Comparison of ENCODE assay signal across 8 cellular contexts in genomic region chr22:31616315-31616980, GRCh38. TPM values are rescaled to one million over a fixed set of nuclear protein-coding genes. Genes with fewer than 3 reads are reported as not detected.
DNase-seq lines count a peak whose midpoint lies in the region; ATAC-seq, FAIRE-seq and TF ChIP-seq lines count a peak whose summit lies in the region.

No MANE protein-coding gene starts in this region.

- ATAC-seq in activated CD4-positive, alpha-beta T cell treated with anti-CD3 and anti-CD28 coated beads for 36 hours: peak; percentile 80
- peak; percentile 65 for ATAC-seq in HG03354 (IDR thresholded peaks at IDR 0.05; ENCODE audit: poor library complexity, severe bottlenecking, unreplicated experiment)
- peak; percentile 81 for ATAC-seq in GM12878
- peak; percentile 97 to 98 for ATAC-seq in stimulated activated naive B cell treated with anti-CD40 and anti-IgM and Interleukin-4, amounts not matched to agents 10 μg/mL and 1 μg/mL and 100 μg/mL, for 72 hours (replicated peaks)
- no peak for ATAC-seq in HG02938 (IDR thresholded peaks at IDR 0.05; ENCODE audit: unreplicated experiment)

- whole genome bisulfite sequencing in GM12878 (ENCODE audit: insufficient coverage, insufficient replicate concordance, low lambda C conversion rate, missing lambda C conversion rate): 24% methylated on average over 9 of the region's 9 CpGs

- H3K27me3 Mint-ChIP-seq in activated CD4-positive, alpha-beta T cell treated with anti-CD3 and anti-CD28 coated beads for 36 hours: no peaks in the 10 kb centered on the region
- no peaks in the 10 kb centered on the region for H3K27me3 Mint-ChIP-seq in stimulated activated naive B cell treated with anti-CD40 and anti-IgM and Interleukin-4, amounts not matched to agents 10 μg/mL and 1 μg/mL and 100 μg/mL, for 72 hours

- H4K20me1 ChIP-seq in GM12878 (ENCODE audit: control insufficient read depth, insufficient read depth): no peaks in the 10 kb centered on the region

- peak overlapping the region; percentile 8; the same call in 1 of the 2 replicates for H3K4me2 ChIP-seq in GM12878 (ENCODE audit: control insufficient read depth, insufficient read depth)

- no peak for TF ChIP-seq CTCF in GM12878 (IDR thresholded peaks at IDR 0.05 in 2 of 3, conservative IDR thresholded peaks at IDR 0.05 in 1 of 3; ENCODE audit: control insufficient read depth in 2 of 3, extremely low read depth in 1 of 3, insufficient read depth in 1 of 3, low read depth in 3 of 3, low read length in 3 of 3)

- no peaks in the 10 kb centered on the region for H3K79me2 ChIP-seq in GM12878 (ENCODE audit: control insufficient read depth, insufficient read depth, low read length)

- H3K9me3 ChIP-seq in GM12878 (replicated peaks; ENCODE audit: control insufficient read depth, insufficient read depth, low read length): no peaks in the 10 kb centered on the region

- H3K36me3 ChIP-seq in GM12878 (ENCODE audit: control insufficient read depth in 2 of 2, insufficient read depth in 2 of 2, low read length in 1 of 2): peaks cover 20 to 47% of the 10 kb centered on the region in 2 experiments; a peak in 3 of 4 replicates

- intact Hi-C loops in activated CD4-positive, alpha-beta T cell treated with anti-CD3 and anti-CD28 coated beads for 36 hours (cut with DNase I, micrococcal nuclease): no loop called here
- intact Hi-C loops in GM12878 (cut with micrococcal nuclease; ENCODE audit: unreplicated experiment): no loop called here

- H3K9me3 Mint-ChIP-seq in activated CD4-positive, alpha-beta T cell treated with anti-CD3 and anti-CD28 coated beads for 36 hours (ENCODE audit: low read depth): no peaks in the 10 kb centered on the region
- no peaks in the 10 kb centered on the region for H3K9me3 Mint-ChIP-seq in stimulated activated naive B cell treated with anti-CD40 and anti-IgM and Interleukin-4, amounts not matched to agents 10 μg/mL and 1 μg/mL and 100 μg/mL, for 72 hours

- in situ Hi-C loops in GM12878 (cut with MboI): no loop called here

- H3K27me3 ChIP-seq in GM12878 (replicated peaks in 1 of 2; ENCODE audit: control insufficient read depth in 2 of 2, insufficient read depth in 2 of 2, low read length in 1 of 2): no peaks in the 10 kb centered on the region

- TF ChIP-seq POLR2A in GM12878 (IDR thresholded peaks at IDR 0.05; ENCODE audit: low read depth, low read length): peak; percentile 71

- peaks cover 26% of the 10 kb centered on the region for H3K4me1 Mint-ChIP-seq in activated CD4-positive, alpha-beta T cell treated with anti-CD3 and anti-CD28 coated beads for 36 hours
- peaks cover 35 to 43% of the 10 kb centered on the region in 2 donors for H3K4me1 Mint-ChIP-seq in stimulated activated naive B cell treated with anti-CD40 and anti-IgM and Interleukin-4, amounts not matched to agents 10 μg/mL and 1 μg/mL and 100 μg/mL, for 72 hours

- no TSS peak for BruUV-seq in GM12878 (replicated peaks; lab: Mats Ljungman, UMichigan)

- DNase-seq in activated CD4-positive, alpha-beta T cell treated with anti-CD3 and anti-CD28 coated beads for 36 hours: peak; percentile 74
- DNase-seq in activated CD4-positive, alpha-beta T cell treated with anti-CD3 and anti-CD28 coated beads for 1 hour: no peak
- DNase-seq in GM12878 (ENCODE audit: low read depth, low spot score): no peak
- DNase-seq in stimulated activated naive B cell treated with anti-CD40 and anti-IgM and Interleukin-4, amounts not matched to agents 10 μg/mL and 1 μg/mL and 100 μg/mL, for 72 hours: peak; percentile 79
- DNase-seq in central memory CD4-positive, alpha-beta T cell: no peak
- DNase-seq in inferior parietal cortex (ENCODE audit: extremely low spot score): no peak

- no peak for TF ChIP-seq RAD21 in GM12878 (IDR thresholded peaks at IDR 0.05; ENCODE audit: insufficient read depth, low read depth, low read length)

- CTCF ChIA-PET in activated CD4-positive, alpha-beta T cell treated with anti-CD3 and anti-CD28 coated beads for 36 hours (lab: Charles Lee): interaction anchor here (0.5 to 2.3 kb wide), 2 partner anchors 16 to 17 kb away, joined by 3 to 7 read pairs; no protein-coding TSS in a partner anchor
- CTCF ChIA-PET in GM12878 (lab: Yijun Ruan, JAX): interaction anchor here (0.6 to 1.5 kb wide), 6 partner anchors 14 to 180 kb away, joined by 4 to 7 read pairs (median 4); no protein-coding TSS in a partner anchor

- peak overlapping the region; percentile 86 for H3K27ac Mint-ChIP-seq in activated CD4-positive, alpha-beta T cell treated with anti-CD3 and anti-CD28 coated beads for 36 hours
- H3K27ac Mint-ChIP-seq in stimulated activated naive B cell treated with anti-CD40 and anti-IgM and Interleukin-4, amounts not matched to agents 10 μg/mL and 1 μg/mL and 100 μg/mL, for 72 hours: peak overlapping the region; percentile 71

- H2AFZ ChIP-seq in GM12878 (ENCODE audit: control insufficient read depth, low read depth, low read length): no peak overlapping the region

- H3K4me3 ChIP-seq in GM12878: no peak overlapping the region

- H3K4me1 ChIP-seq in GM12878 (ENCODE audit: control insufficient read depth, insufficient read depth, low read length): peaks cover 16% of the 10 kb centered on the region

- RAD21 ChIA-PET in GM12878 (lab: Charles Lee; ENCODE audit: unreplicated experiment): interaction anchor here (0.8 to 1.4 kb wide), 4 partner anchors 14 to 165 kb away, joined by 3 to 8 read pairs (median 3); no protein-coding TSS in a partner anchor

- no peak overlapping the region for H3K9ac ChIP-seq in GM12878 (ENCODE audit: control insufficient read depth, insufficient read depth, low read length)

- no peak for FAIRE-seq in GM12878 (lab: Jason Lieb, UNC)

- peaks cover 48% of the 10 kb centered on the region for H3K36me3 Mint-ChIP-seq in activated CD4-positive, alpha-beta T cell treated with anti-CD3 and anti-CD28 coated beads for 36 hours (ENCODE audit: low read depth)
- H3K36me3 Mint-ChIP-seq in stimulated activated naive B cell treated with anti-CD40 and anti-IgM and Interleukin-4, amounts not matched to agents 10 μg/mL and 1 μg/mL and 100 μg/mL, for 72 hours: peaks cover 44 to 74% of the 10 kb centered on the region in 2 donors

- H3K27ac ChIP-seq in GM12878 (ENCODE audit: control insufficient read depth, insufficient read depth): peak overlapping the region; percentile 55

- no peak for TF ChIP-seq EP300 in GM12878 (IDR thresholded peaks at IDR 0.05; ENCODE audit: borderline replicate concordance in 1 of 2, control insufficient read depth in 1 of 2, low read depth in 2 of 2, low read length in 2 of 2)

- POLR2A ChIA-PET in activated CD4-positive, alpha-beta T cell treated with anti-CD3 and anti-CD28 coated beads for 36 hours (lab: Charles Lee): interaction anchor here (0.9 to 1.9 kb wide), 3 partner anchors 13 to 60 kb away, joined by 3 to 9 read pairs (median 3); no protein-coding TSS in a partner anchor
- POLR2A ChIA-PET in GM12878 (lab: Charles Lee): interaction anchor here (0.5 kb wide), 1 partner anchor 332 kb away, joined by 3 read pairs; no protein-coding TSS in a partner anchor

- SMC1A ChIA-PET in GM12878 (lab: Charles Lee; ENCODE audit: uncharacterized antibody, unreplicated experiment): interaction anchor here (0.7 to 1.1 kb wide), 6 partner anchors 14 to 147 kb away, joined by 3 to 4 read pairs (median 3); partner anchors contain the start of gene PISD

- H3K4me3 Mint-ChIP-seq in activated CD4-positive, alpha-beta T cell treated with anti-CD3 and anti-CD28 coated beads for 36 hours: no peak overlapping the region
- H3K4me3 Mint-ChIP-seq in stimulated activated naive B cell treated with anti-CD40 and anti-IgM and Interleukin-4, amounts not matched to agents 10 μg/mL and 1 μg/mL and 100 μg/mL, for 72 hours: peak overlapping the region; percentile 20 to 44

TF ChIP-seq in GM12878, 131 proteins besides CTCF, POLR2A, EP300 and RAD21 (continues in another document):
- TF ChIP-seq BCL3 (IDR thresholded peaks at IDR 0.05; ENCODE audit: borderline replicate concordance, insufficient read depth, low read depth, low read length, poor library complexity, severe bottlenecking) (peak; percentile 60), RAD51 (IDR thresholded peaks at IDR 0.05) (no peak), TCF3 (IDR thresholded peaks at IDR 0.05; ENCODE audit: borderline replicate concordance, insufficient read depth, low read depth, low read length) (0 out of 2 replicates have a peak, but pooled peaks have one; percentile 49), TAF1 (IDR thresholded peaks at IDR 0.05; ENCODE audit: borderline replicate concordance, low read depth, low read length) (no peak), NR2F1 (conservative IDR thresholded peaks at IDR 0.05) (peak; percentile 81), RELA (IDR thresholded peaks at IDR 0.05; ENCODE audit: borderline replicate concordance, partially characterized antibody) (peak; percentile 41), IKZF1 (conservative IDR thresholded peaks at IDR 0.05) (peak; percentile 46; the same call in 1 of the 2 replicates), DPF2 (IDR thresholded peaks at IDR 0.05) (peak; percentile 47; the same call in 1 of the 2 replicates)

RNA-seq across cellular contexts. Expression of gene PISD, which starts 45.6 kb away (rescaled TPM):
- 10 to 100 TPM; 30.3 to 37.9 TPM for total RNA-seq in activated CD4-positive, alpha-beta T cell treated with anti-CD3 and anti-CD28 coated beads for 36 hours
- total RNA-seq in GM12878 (2013; cell fraction: nucleolus; rRNA removed): 75.1 and 77.2 TPM in 2 replicates
- total RNA-seq in GM12878 (2014; rRNA removed) (41.3 and 44.7 TPM in 2 replicates), GM12878 (2014; rRNA removed; fragmentation: Illumina TruSeq; extraction: Trizol) (24.2 and 25.8 TPM in 2 replicates), GM12878 (2021) (62.7 and 63.4 TPM in 2 replicates)
- polyA plus RNA-seq in GM12878 (2011; ENCODE audit: low read depth): 18.1 TPM
- polyA plus RNA-seq in GM12878 (2011; rRNA removed) (22.5 and 46.8 TPM in 2 replicates), GM12878 (2014; fragmentation: Illumina TruSeq; extraction: Trizol) (24.5 and 36.9 TPM in 2 replicates), GM12878 (2014; fragmentation: Nextera tagmentation; extraction: Ambion mirVana) (10 to 100 TPM; 31.1 to 44.9 TPM), GM12878 (2014; rRNA removed) (49.1 and 51.4 TPM in 2 replicates), GM12878 (2016; fragmentation: Nextera tagmentation; extraction: Ambion mirVana) (10 to 100 TPM; 48.3 to 54.9 TPM)
- polyA plus RNA-seq in GM12878 (2011; cell fraction: cytosol; rRNA removed): 66.2 and 74.7 TPM in 2 replicates
- polyA plus RNA-seq in GM12878 (2011; cell fraction: nucleus; rRNA removed): 157 and 166 TPM in 2 replicates
- polyA plus RNA-seq in GM12878 (2012): 34.4 and 39.1 TPM in 2 replicates
- 28.3 and 51.8 TPM in 2 replicates for polyA minus RNA-seq in GM12878 (2011; rRNA and poly(A)+ RNA removed)
- polyA minus RNA-seq in GM12878 (2011; cell fraction: cytosol; rRNA and poly(A)+ RNA removed): 19.8 and 21.5 TPM in 2 replicates
- polyA minus RNA-seq in GM12878 (2011; cell fraction: nucleus; rRNA and poly(A)+ RNA removed): 24.8 and 28.7 TPM in 2 replicates

Comparison
In these comparisons a context has a peak if more than half of its experiments do, and no peak if none do; other contexts are left out.
1. DNase-seq: peak in activated CD4-positive, alpha-beta T cell treated with anti-CD3 and anti-CD28 coated beads for 36 hours (single experiment) and stimulated activated naive B cell treated with anti-CD40 and anti-IgM and Interleukin-4, amounts not matched to agents 10 μg/mL and 1 μg/mL and 100 μg/mL, for 72 hours (single experiment); none in activated CD4-positive, alpha-beta T cell treated with anti-CD3 and anti-CD28 coated beads for 1 hour (single experiment), GM12878 (single experiment), central memory CD4-positive, alpha-beta T cell (single experiment) and inferior parietal cortex (single experiment).